13 cellular contexts compared by ENCODE assay signal in the genomic region with DNA sequence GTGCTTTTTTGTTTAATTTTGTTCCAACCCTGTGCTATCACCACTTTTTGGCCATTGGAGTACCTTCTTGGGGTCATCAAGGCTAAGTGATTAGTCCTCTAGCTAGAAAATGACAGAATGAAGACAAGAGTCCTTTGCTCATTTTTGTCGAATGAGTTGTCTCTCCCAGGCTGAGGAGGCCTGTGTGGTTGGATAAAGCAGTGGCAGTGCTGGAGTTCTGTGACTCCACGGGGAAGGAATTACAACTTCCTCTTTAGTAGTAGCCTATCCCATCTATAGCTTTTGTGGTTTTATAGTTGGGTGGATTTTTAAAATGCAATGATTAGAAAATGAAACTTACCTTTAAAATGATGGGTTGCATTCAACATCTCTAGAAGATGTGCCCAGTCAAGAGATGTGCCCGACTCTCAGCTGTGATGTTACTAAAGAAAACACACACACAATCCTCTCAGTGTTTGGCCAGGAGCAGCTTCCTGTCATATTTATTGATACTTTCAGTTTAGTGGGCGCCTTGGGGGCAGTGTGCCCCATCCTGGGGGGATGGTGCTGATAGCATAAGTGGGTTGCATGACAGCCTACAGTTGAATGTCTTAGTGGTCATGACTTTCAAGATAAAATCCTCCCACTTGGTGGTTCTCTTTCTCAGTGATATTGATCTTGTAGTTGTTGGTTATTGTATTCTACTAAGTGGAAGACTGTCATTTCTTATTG. TPM values are rescaled to one million over a fixed set of nuclear protein-coding genes. Genes with fewer than 3 reads are reported as not detected.
DNase-seq lines count a peak whose midpoint lies in the region; ATAC-seq and TF ChIP-seq lines count a peak whose summit lies in the region.
"Had no signal": no experiment of that assay in that cellular context is flagged by ENCODE, and none has a peak within 500 bp of the region (broad histone marks: within the 10 kb centered on the region; RNA-seq: fewer than 3 reads in every experiment).

No MANE protein-coding gene starts in this region.

- H3K4me3 ChIP-seq in HEK293 (ENCODE audit: low read depth, low read length): no peak overlapping the region
- no peak overlapping the region for H3K4me3 ChIP-seq in lower leg skin (ENCODE audit: low read depth, poor library complexity, severe bottlenecking)
- H3K4me3 ChIP-seq: skin epidermis, tibial nerve had no signal

- peaks cover 0 to 2% (median 1%) of the 10 kb centered on the region in 3 donors for H3K27me3 Mint-ChIP-seq in CD14-positive monocyte (ENCODE audit: low read depth in 3 of 3)

- WGBS in lower leg skin, 2 donors: 80 to 82% methylated on average over 4 of the region's 4 CpGs

- no peak for DNase-seq in CD14-positive monocyte (ENCODE audit: low spot score)
- peak; percentile 14 for DNase-seq in UCSD-AML1 (lab: John Stamatoyannopoulos, UW; ENCODE audit: unreplicated experiment)
- no peak for DNase-seq in left colon
- no peak for DNase-seq in HuH-7 (ENCODE audit: low spot score)
- no peak for DNase-seq in NCI-H524 (lab: John Stamatoyannopoulos, UW)
- DNase-seq in lower leg skin (ENCODE audit: low spot score in 2 of 2): no peak
- DNase-seq: mesendoderm, NCI-H1417 had no signal

- no peak overlapping the region for H3K27ac ChIP-seq in HEK293 (ENCODE audit: extremely low read depth, low read depth, low read length)

- H3K4me3 Mint-ChIP-seq in CD14-positive monocyte: no peak overlapping the region

- POLR2A ChIA-PET in HEK293 (lab: Yijun Ruan, JAX): no interaction called here

- peak overlapping the region; percentile 27 to 95 (median 87) for H3K27ac Mint-ChIP-seq in CD14-positive monocyte

- CTCF ChIA-PET in HEK293 (lab: Yijun Ruan, JAX): interaction anchor here (0.5 to 0.8 kb wide), 5 partner anchors 9 to 513 kb away, joined by 3 to 4 read pairs (median 4); no protein-coding TSS in a partner anchor

- no peaks in the 10 kb centered on the region for H3K9me3 ChIP-seq in HEK293 (ENCODE audit: control insufficient read depth, insufficient read depth, low read depth, low read length)
- H3K9me3 ChIP-seq: SK-N-SH, tibial nerve had no signal

- H3K9me3 Mint-ChIP-seq in CD14-positive monocyte: no peaks in the 10 kb centered on the region

- peak; percentile 66 for ATAC-seq in left colon
- no peak for ATAC-seq in HG02981 (IDR thresholded peaks at IDR 0.05; ENCODE audit: unreplicated experiment)

- H3K36me3 Mint-ChIP-seq in CD14-positive monocyte: peaks cover 9 to 28% of the 10 kb centered on the region in 2 donors

- intact Hi-C loops in CD14-positive monocyte (cut with micrococcal nuclease): loop anchor here in 1 of 2 donors (10.0 kb wide), 2 partner anchors 129 to 259 kb away; no protein-coding TSS in a partner anchor
- intact Hi-C loops in left colon (cut with DNase I, micrococcal nuclease): no loop called here
- intact Hi-C loops in lower leg skin (cut with DNase I; ENCODE audit: low total_unique reads): no loop called here

- peaks cover 94% of the 10 kb centered on the region for H3K4me1 Mint-ChIP-seq in CD14-positive monocyte

- TF ChIP-seq CTCF in CD14-positive monocyte (IDR thresholded peaks at IDR 0.05) (no peak), HEK293 (tag by site-specific recombination; IDR thresholded peaks at IDR 0.05) (no peak), lower leg skin (IDR thresholded peaks at IDR 0.05) (no peak)

- H3K36me3 ChIP-seq in HEK293 (ENCODE audit: control insufficient read depth in 2 of 2, insufficient read depth in 1 of 2, low read length in 2 of 2): no peaks in the 10 kb centered on the region
- H3K36me3 ChIP-seq: tibial nerve had no signal

- no peak for TF ChIP-seq POLR2A in lower leg skin (IDR thresholded peaks at IDR 0.05)

- no peaks in the 10 kb centered on the region for H3K4me1 ChIP-seq in HEK293 (ENCODE audit: control insufficient read depth, insufficient read depth, low read length)

TF ChIP-seq in HEK293, 187 proteins besides CTCF, POLR2A, EP300 and RAD21:
- peak; percentile 35; the same call in 1 of the 2 replicates for TF ChIP-seq EGR2 (tag by site-specific recombination; IDR thresholded peaks at IDR 0.05; ENCODE audit: low read depth)
- peak; percentile 23; the same call in 1 of the 2 replicates for TF ChIP-seq ZFHX2 (tag by site-specific recombination; conservative IDR thresholded peaks at IDR 0.05)
- TF ChIP-seq ZBTB48 (tag by site-specific recombination; IDR thresholded peaks at IDR 0.05): no peak

RNA-seq across cellular contexts. Expression of a gene that starts 11.9 kb away (rescaled TPM):
- polyA plus RNA-seq in CD14-positive monocyte: 100 to 1,000 TPM in 1 of 2 donors, 10 to 100 TPM in 1; 92.9 to 107 TPM
- total RNA-seq in left colon (10 to 100 TPM; 63.1 to 72.0 TPM), lower leg skin (10 to 100 TPM in 1 of 4 donors, 1 to 10 TPM in 3; 1.6 to 10.9 (median 2.1) TPM)

Comparison
In these comparisons a context has a peak if more than half of its experiments do, and no peak if none do; other contexts are left out.
1. RNA of a gene that starts 11.9 kb away (total RNA-seq): 63.1 to 72.0 TPM in left colon; 1.6 to 10.9 TPM in lower leg skin; every median in the first group is over 4 times any median in the second.